8 cellular contexts compared by ENCODE assay signal in genomic region chr3:55485208-55485791, GRCh38. TPM values are rescaled to one million over a fixed set of nuclear protein-coding genes. Genes with fewer than 3 reads are reported as not detected.
DNase-seq lines count a peak whose midpoint lies in the region; ATAC-seq and TF ChIP-seq lines count a peak whose summit lies in the region.

No MANE protein-coding gene starts in this region.

- H3K27ac ChIP-seq in 22Rv1 (no peak overlapping the region), adrenal gland (peak overlapping the region in 1 of 5 donors; percentile 27), prostate gland (peak overlapping the region; percentile 62 to 64)

- H3K9me3 ChIP-seq in adrenal gland (replicated peaks in 1 of 3) (no peaks in the 10 kb centered on the region), prostate gland (no peaks in the 10 kb centered on the region)

- TF ChIP-seq CTCF in 22Rv1 (IDR thresholded peaks at IDR 0.05) (peak; percentile 80), GM12875 (IDR thresholded peaks at IDR 0.05; ENCODE audit: borderline replicate concordance, insufficient read depth, low read depth, low read length) (peak; percentile 80), adrenal gland (IDR thresholded peaks at IDR 0.05) (peak; percentile 28 to 85 (median 52)), prostate gland (IDR thresholded peaks at IDR 0.05) (peak; percentile 57 to 80 (median 68))

- H3K4me3 ChIP-seq in GM12875 (ENCODE audit: low read depth, low read length) (no peak overlapping the region), adrenal gland (peak overlapping the region in 1 of 4 donors; percentile 84), prostate gland (peak overlapping the region; percentile 58 to 61)

- peaks cover 66% of the 10 kb centered on the region for H3K27me3 ChIP-seq in adrenal gland
- peaks cover 10% of the 10 kb centered on the region for H3K27me3 ChIP-seq in prostate gland (replicated peaks; ENCODE audit: insufficient read depth)

- DNase-seq in NCI-H446 treated with DMSO at 0.1 percent for 48 hours (lab: John Stamatoyannopoulos, UW) (peak; percentile 13), adrenal gland (peak; percentile 55 to 70 (median 62)), left cardiac atrium (peak; percentile 85), prostate gland (ENCODE audit: low spot score) (peak; percentile 57), NCI-H1048 (lab: John Stamatoyannopoulos, UW) (no peak)

- intact Hi-C loops in adrenal gland (cut with DNase I) = loop anchor here (5.0 kb wide), 2 partner anchors 557 to 767 kb away; no protein-coding TSS in a partner anchor
- intact Hi-C loops in left cardiac atrium (cut with DNase I) = loop anchor here (5.0 to 10.0 kb wide), 3 partner anchors 90 to 557 kb away; no protein-coding TSS in a partner anchor
- intact Hi-C loops in prostate gland (cut with DNase I) = loop anchor here (2.0 to 10.0 kb wide), 9 partner anchors 87 to 1360 kb away; partner anchors contain the start of gene CACNA2D3

- H3K36me3 ChIP-seq in adrenal gland (replicated peaks in 1 of 2) (no peaks in the 10 kb centered on the region), prostate gland (no peaks in the 10 kb centered on the region)

- ATAC-seq in HG02973 (IDR thresholded peaks at IDR 0.05; ENCODE audit: unreplicated experiment) (peak; percentile 61), left cardiac atrium (peak; percentile 69 to 70)

- WGBS in adrenal gland, 4 donors = 19 to 32% (median 20%) methylated on average over 22 to 40 of the region's 40 CpGs
- 11% methylated on average over 40 of the region's 40 CpGs for WGBS in prostate gland

- TF ChIP-seq POLR2A in adrenal gland (IDR thresholded peaks at IDR 0.05) = no peak
- TF ChIP-seq POLR2A in prostate gland (IDR thresholded peaks at IDR 0.05) = no peak

- peaks cover 0 to 37% of the 10 kb centered on the region in 2 donors for H3K4me1 ChIP-seq in adrenal gland (replicated peaks in 1 of 2)
- no peaks in the 10 kb centered on the region for H3K4me1 ChIP-seq in prostate gland (replicated peaks)

RNA-seq across cellular contexts. Expression of gene WNT5A, which starts 1.8 kb away (rescaled TPM):
- total RNA-seq in adrenal gland (10 to 100 TPM in 2 of 8 donors, 1 to 10 TPM in 6; 1.4 to 16.2 (median 6.8) TPM), left cardiac atrium (1 to 10 TPM; 3.0 to 6.2 TPM), prostate gland (10 to 100 TPM in 1 of 2 donors, 1 to 10 TPM in 1; 9.5 to 14.3 TPM)
- 1 to 10 TPM in 1 of 3 donors, under 1 TPM in 2; 0.54 to 1.6 (median 0.64) TPM for polyA plus RNA-seq in adrenal gland
